In the genomic region with DNA sequence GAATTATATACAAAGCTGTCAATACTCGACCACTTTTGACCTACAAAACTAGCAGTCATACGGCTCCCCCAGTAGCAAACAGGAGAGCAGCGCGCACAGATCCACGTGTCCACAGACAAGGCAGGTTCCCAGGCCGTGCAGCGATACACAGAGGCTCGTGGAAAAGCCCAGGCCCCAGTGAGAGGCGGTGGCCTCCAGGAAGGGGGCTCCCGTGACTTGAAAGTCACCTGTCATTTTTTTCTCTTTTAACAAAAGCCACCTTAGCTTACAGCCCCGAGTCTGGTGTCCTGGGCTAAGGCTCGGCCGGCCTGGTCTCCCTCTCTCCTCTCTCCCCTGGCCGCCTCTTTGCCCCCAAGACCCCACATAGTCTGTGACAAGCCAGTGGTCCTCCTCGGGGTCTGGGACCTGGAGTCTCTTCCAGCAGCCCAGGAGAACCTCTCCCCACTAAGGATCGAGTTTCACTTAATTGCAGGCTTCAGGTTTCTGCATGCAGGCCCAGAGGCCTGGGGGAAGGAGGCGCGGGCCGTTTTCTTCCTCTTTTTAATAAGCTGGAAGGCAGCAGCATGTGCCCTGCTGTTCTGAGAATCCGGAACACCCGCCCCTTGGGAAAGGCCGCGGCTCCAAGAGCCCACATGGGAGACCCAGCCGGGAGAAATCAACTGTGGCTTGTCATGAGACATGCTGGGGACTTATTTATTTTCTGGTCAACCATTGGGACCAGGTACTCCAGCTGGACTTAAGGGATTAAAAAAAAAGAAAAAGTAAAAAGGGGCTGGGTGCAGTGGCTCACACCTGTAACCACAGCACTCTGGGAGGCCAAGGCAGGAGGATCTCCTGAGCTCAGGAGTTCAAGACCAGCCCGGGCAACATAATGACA, we compare ENCODE assay signal across 9 cellular contexts. TPM values are rescaled to one million over a fixed set of nuclear protein-coding genes. Genes with fewer than 3 reads are reported as not detected.
DNase-seq lines count a peak whose midpoint lies in the region; ATAC-seq lines count a peak whose summit lies in the region.
"Had no signal": no experiment of that assay in that cellular context is flagged by ENCODE, and none has a peak within 500 bp of the region (broad histone marks: within the 10 kb centered on the region; RNA-seq: fewer than 3 reads in every experiment).

No MANE protein-coding gene starts in this region.

- H3K4me1 ChIP-seq in mucosa of rectum (ENCODE audit: control insufficient read depth in 2 of 2, insufficient read depth in 2 of 2, low read length in 2 of 2), result peaks cover 11 to 28% of the 10 kb centered on the region in 2 donors

- H3K9me3 ChIP-seq in mucosa of rectum (ENCODE audit: control insufficient read depth in 2 of 2, low read length in 2 of 2), result no peaks in the 10 kb centered on the region
- H3K9me3 ChIP-seq: A549 had no signal

- ATAC-seq in HG03457 (IDR thresholded peaks at IDR 0.05; ENCODE audit: unreplicated experiment), result no peak

- peak overlapping the region in 1 of 2 donors; percentile 6 for H3K9ac ChIP-seq in mucosa of rectum (ENCODE audit: low read depth in 1 of 2, low read length in 2 of 2)

- H3K27me3 ChIP-seq in mucosa of rectum (ENCODE audit: control insufficient read depth in 2 of 2, insufficient read depth in 2 of 2, low read length in 2 of 2), result no peaks in the 10 kb centered on the region

- H3K36me3 ChIP-seq in mucosa of rectum (ENCODE audit: control insufficient read depth in 2 of 2, insufficient read depth in 2 of 2, low read length in 2 of 2), result no peaks in the 10 kb centered on the region

- H3K4me3 ChIP-seq in mucosa of rectum (ENCODE audit: low read length in 2 of 2), result no peak overlapping the region
- H3K4me3 ChIP-seq: A549 had no signal

- peak overlapping the region; percentile 46 to 48 for H3K27ac ChIP-seq in mucosa of rectum (ENCODE audit: low read depth in 2 of 2, low read length in 2 of 2)

- DNase-seq in DMS53 (lab: John Stamatoyannopoulos, UW) (peak; percentile 20), DMS53 treated with DMSO at 0.1 percent for 48 hours (lab: John Stamatoyannopoulos, UW; ENCODE audit: unreplicated experiment) (no peak), NCI-H82 (lab: John Stamatoyannopoulos, UW) (peak; percentile 82), dermis blood vessel endothelial cell (peak; percentile 45)
- DNase-seq in stimulated activated CD4-positive, alpha-beta T cell treated with anti-CD3 and anti-CD28 coated beads, Interleukin-12 subunit alpha, Interleukin-12 subunit beta, amount 100 ng/mL, for 4 hours, result no peak
- DNase-seq in stimulated activated CD4-positive, alpha-beta T cell treated with anti-CD3 and anti-CD28 coated beads, Interleukin-15, amount 100 ng/mL, for 24 hours, result no peak

RNA-seq across cellular contexts. Expression of a gene that starts 15.9 kb away (rescaled TPM):
- total RNA-seq in dermis blood vessel endothelial cell, result 25.7 and 44.3 TPM in 2 replicates

Comparison
In these comparisons a context has a peak if more than half of its experiments do, and no peak if none do; other contexts are left out.
1. DNase-seq: peak in DMS53 (single experiment), NCI-H82 (single experiment) and dermis blood vessel endothelial cell (single experiment); none in DMS53 treated with DMSO at 0.1 percent for 48 hours (single experiment), stimulated activated CD4-positive, alpha-beta T cell treated with anti-CD3 and anti-CD28 coated beads, Interleukin-12 subunit alpha, Interleukin-12 subunit beta, amount 100 ng/mL, for 4 hours (single experiment) and stimulated activated CD4-positive, alpha-beta T cell treated with anti-CD3 and anti-CD28 coated beads, Interleukin-15, amount 100 ng/mL, for 24 hours (single experiment).